23 cellular contexts compared by ENCODE assay signal in genomic region chr1:107251083-107251482, GRCh38.
"Had no signal": no experiment of that assay in that cellular context is flagged by ENCODE, and none has a peak within 500 bp of the region (broad histone marks: within the 10 kb centered on the region; RNA-seq: fewer than 3 reads in every experiment).

No MANE protein-coding gene starts in this region.

- H3K27ac Mint-ChIP-seq: activated CD4-positive, alpha-beta memory T cell treated with anti-CD3 and anti-CD28 coated beads, Interleukin-2, amount 10 ng/mL, durations not matched to agents 7 days and 5 days; activated CD4-positive, alpha-beta T cell treated with anti-CD3 and anti-CD28 coated beads for 36 hours; activated naive CD4-positive, alpha-beta T cell treated with anti-CD3 and anti-CD28 coated beads, Interleukin-2, amount 10 ng/mL, durations not matched to agents 7 days and 5 days; activated naive CD8-positive, alpha-beta T cell treated with anti-CD3 and anti-CD28 coated beads for 36 hours; activated T-helper 17 cell treated with anti-CD3 and anti-CD28 coated beads, Interleukin-2, amount 50 U/mL, for 72 hours had no signal

- H3K36me3 Mint-ChIP-seq: activated naive CD4-positive, alpha-beta T cell treated with anti-CD3 and anti-CD28 coated beads, Interleukin-2, amount 10 ng/mL, durations not matched to agents 7 days and 5 days; activated naive CD8-positive, alpha-beta T cell treated with anti-CD3 and anti-CD28 coated beads for 36 hours had no signal

- H3K4me3 Mint-ChIP-seq: activated CD4-positive, alpha-beta memory T cell treated with anti-CD3 and anti-CD28 coated beads, Interleukin-2, amount 10 ng/mL, durations not matched to agents 7 days and 5 days; activated CD4-positive, alpha-beta T cell treated with anti-CD3 and anti-CD28 coated beads for 36 hours; activated naive CD4-positive, alpha-beta T cell treated with anti-CD3 and anti-CD28 coated beads, Interleukin-2, amount 10 ng/mL, durations not matched to agents 7 days and 5 days; activated naive CD8-positive, alpha-beta T cell treated with anti-CD3 and anti-CD28 coated beads for 36 hours; activated T-helper 17 cell treated with anti-CD3 and anti-CD28 coated beads, Interleukin-2, amount 50 U/mL, for 72 hours; central memory CD8-positive, alpha-beta T cell had no signal

- H2AFZ ChIP-seq: PC-9 had no signal

- H3K4me3 ChIP-seq: PC-9, SK-N-MC had no signal

- ATAC-seq: activated CD4-positive, alpha-beta T cell treated with anti-CD3 and anti-CD28 coated beads for 36 hours; activated T-helper 17 cell treated with anti-CD3 and anti-CD28 coated beads, Interleukin-2, amount 50 U/mL, for 72 hours had no signal

- H3K4me1 Mint-ChIP-seq: activated T-helper 17 cell treated with anti-CD3 and anti-CD28 coated beads, Interleukin-2, amount 50 U/mL, for 72 hours; central memory CD8-positive, alpha-beta T cell had no signal

- H3K9me3 Mint-ChIP-seq: activated CD4-positive, alpha-beta memory T cell treated with anti-CD3 and anti-CD28 coated beads, Interleukin-2, amount 10 ng/mL, durations not matched to agents 7 days and 5 days; activated naive CD4-positive, alpha-beta T cell treated with anti-CD3 and anti-CD28 coated beads, Interleukin-2, amount 10 ng/mL, durations not matched to agents 7 days and 5 days; activated naive CD8-positive, alpha-beta T cell treated with anti-CD3 and anti-CD28 coated beads for 36 hours; activated T-helper 17 cell treated with anti-CD3 and anti-CD28 coated beads, Interleukin-2, amount 50 U/mL, for 72 hours; central memory CD8-positive, alpha-beta T cell had no signal

- H3K4me2 ChIP-seq: PC-9 had no signal

- H3K27ac ChIP-seq: PC-9, SK-N-MC, VCaP had no signal

- H3K27me3 Mint-ChIP-seq: activated naive CD4-positive, alpha-beta T cell treated with anti-CD3 and anti-CD28 coated beads, Interleukin-2, amount 10 ng/mL, durations not matched to agents 7 days and 5 days; activated naive CD8-positive, alpha-beta T cell treated with anti-CD3 and anti-CD28 coated beads for 36 hours; activated T-helper 17 cell treated with anti-CD3 and anti-CD28 coated beads, Interleukin-2, amount 50 U/mL, for 72 hours had no signal

- DNase-seq: activated CD4-positive, alpha-beta memory T cell treated with anti-CD3 and anti-CD28 coated beads, Interleukin-2, amount 10 ng/mL, durations not matched to agents 7 days and 5 days; activated CD4-positive, alpha-beta T cell treated with anti-CD3 and anti-CD28 coated beads for 36 hours; activated CD4-positive, alpha-beta T cell treated with anti-CD3 and anti-CD28 coated beads, Interleukin-2, amount 50 U/mL, for 1 hour; activated gamma-delta T cell treated with Interleukin-2 at 50 U/mL for 16 hours; activated naive CD4-positive, alpha-beta T cell treated with anti-CD3 and anti-CD28 coated beads, Interleukin-2, amount 10 ng/mL, durations not matched to agents 7 days and 5 days; activated naive CD8-positive, alpha-beta T cell treated with anti-CD3 and anti-CD28 coated beads for 36 hours; activated T-cell treated with anti-CD3 and anti-CD28 coated beads for 4 hours; activated T-cell treated with anti-CD3 and anti-CD28 coated beads, Interleukin-2, amount 50 U/mL, for 48 hours; anterior cingulate cortex; KBM-7; NCI-H1105 treated with DMSO at 0.1 percent for 48 hours; NCI-H1436 treated with DMSO at 0.1 percent for 48 hours; NCI-H1930; NCI-H345; NCI-H510A treated with DMSO at 0.1 percent for 48 hours; NCI-H69; NK-92 treated with Interleukin-12 subunit alpha and Interleukin-12 subunit beta, amount 100 ng/mL, for 24 hours; PC-9; T-helper 1 cell had no signal
